ENCODE assay signal across 30 cellular contexts in genomic region chr7:106433377-106433776, GRCh38.
"Had no signal": no experiment of that assay in that cellular context is flagged by ENCODE, and none has a peak within 500 bp of the region (broad histone marks: within the 10 kb centered on the region; RNA-seq: fewer than 3 reads in every experiment).

No MANE protein-coding gene starts in this region.

- H3K36me3 Mint-ChIP-seq: naive thymus-derived CD8-positive, alpha-beta T cell; stimulated activated naive B cell treated with anti-CD40 and anti-IgM and Interleukin-4, amounts not matched to agents 10 μg/mL and 1 μg/mL and 100 μg/mL, for 72 hours had no signal

- DNase-seq: hippocampal formation; kidney glomerular epithelial cell; left cardiac atrium; lower lobe of right lung; mammary epithelial cell; mesenchymal stem cell; naive thymus-derived CD8-positive, alpha-beta T cell; nucleus accumbens; pancreas; posterior cingulate gyrus; retina; right cardiac atrium; stimulated activated CD4-positive, alpha-beta T cell treated with anti-CD3 and anti-CD28 coated beads, Interleukin-12 subunit alpha, Interleukin-12 subunit beta, amount 100 ng/mL, for 4 hours; stimulated activated CD4-positive, alpha-beta T cell treated with anti-CD3 and anti-CD28 coated beads, Interleukin-15, amount 100 ng/mL, for 24 hours; stimulated activated CD4-positive, alpha-beta T cell treated with anti-CD3 and anti-CD28 coated beads, Interleukin-2, amount 100 ng/mL, for 24 hours; stimulated activated CD4-positive, alpha-beta T cell treated with anti-CD3 and anti-CD28 coated beads, Interleukin-4, amount 100 ng/mL, for 1 hour; stimulated activated naive B cell treated with anti-CD40 and anti-IgM and Interleukin-4, amounts not matched to agents 10 μg/mL and 1 μg/mL and 100 μg/mL, for 72 hours; testis; thyroid gland; transverse colon; upper lobe of left lung had no signal

- FAIRE-seq: keratinocyte, pancreas had no signal

- H3K4me3 ChIP-seq: lower lobe of right lung, pancreas, prostate gland, skin epidermis, testis, thyroid gland, transverse colon, upper lobe of left lung, vagina had no signal

- H3K9me3 Mint-ChIP-seq: stimulated activated naive CD8-positive, alpha-beta T cell treated with anti-CD3 and anti-CD28 coated beads, Interleukin-15, Interleukin-2, amounts not matched to agents 100 ng/mL and 50 ng/mL, for 24 hours had no signal

- H3K4me3 Mint-ChIP-seq: naive thymus-derived CD8-positive, alpha-beta T cell; nephron; neural crest cell; stimulated activated naive B cell treated with anti-CD40 and anti-IgM and Interleukin-4, amounts not matched to agents 10 μg/mL and 1 μg/mL and 100 μg/mL, for 72 hours; stimulated activated naive CD8-positive, alpha-beta T cell treated with anti-CD3 and anti-CD28 coated beads, Interleukin-15, Interleukin-2, amounts not matched to agents 100 ng/mL and 50 ng/mL, for 24 hours had no signal

- H3K9me3 ChIP-seq: lower lobe of right lung, pancreas, prostate gland, testis, thyroid gland, transverse colon, upper lobe of left lung, vagina had no signal

- H3K4me1 Mint-ChIP-seq: naive thymus-derived CD8-positive, alpha-beta T cell; nephron; neural crest cell; stimulated activated naive B cell treated with anti-CD40 and anti-IgM and Interleukin-4, amounts not matched to agents 10 μg/mL and 1 μg/mL and 100 μg/mL, for 72 hours had no signal

- H3K27me3 ChIP-seq: pancreas, testis, thyroid gland, transverse colon, upper lobe of left lung, vagina had no signal

- H3K27ac Mint-ChIP-seq: naive thymus-derived CD8-positive, alpha-beta T cell; nephron; stimulated activated naive B cell treated with anti-CD40 and anti-IgM and Interleukin-4, amounts not matched to agents 10 μg/mL and 1 μg/mL and 100 μg/mL, for 72 hours; stimulated activated naive CD8-positive, alpha-beta T cell treated with anti-CD3 and anti-CD28 coated beads, Interleukin-15, Interleukin-2, amounts not matched to agents 100 ng/mL and 50 ng/mL, for 24 hours had no signal

- H3K4me1 ChIP-seq: lower lobe of right lung, prostate gland, testis, transverse colon, vagina had no signal

- H3K36me3 ChIP-seq: lower lobe of right lung, pancreas, prostate gland, thyroid gland, transverse colon, upper lobe of left lung, vagina had no signal

- H3K27ac ChIP-seq: lower lobe of right lung, pancreas, prostate gland, skin epidermis, testis, thyroid gland, transverse colon, upper lobe of left lung, vagina had no signal

- ATAC-seq: left cardiac atrium; left lobe of liver; lower lobe of right lung; naive thymus-derived CD8-positive, alpha-beta T cell; pancreas; right cardiac atrium; sciatic nerve; stimulated activated naive B cell treated with anti-CD40 and anti-IgM and Interleukin-4, amounts not matched to agents 10 μg/mL and 1 μg/mL and 100 μg/mL, for 72 hours had no signal
